10 cellular contexts compared by ENCODE assay signal in the genomic region with DNA sequence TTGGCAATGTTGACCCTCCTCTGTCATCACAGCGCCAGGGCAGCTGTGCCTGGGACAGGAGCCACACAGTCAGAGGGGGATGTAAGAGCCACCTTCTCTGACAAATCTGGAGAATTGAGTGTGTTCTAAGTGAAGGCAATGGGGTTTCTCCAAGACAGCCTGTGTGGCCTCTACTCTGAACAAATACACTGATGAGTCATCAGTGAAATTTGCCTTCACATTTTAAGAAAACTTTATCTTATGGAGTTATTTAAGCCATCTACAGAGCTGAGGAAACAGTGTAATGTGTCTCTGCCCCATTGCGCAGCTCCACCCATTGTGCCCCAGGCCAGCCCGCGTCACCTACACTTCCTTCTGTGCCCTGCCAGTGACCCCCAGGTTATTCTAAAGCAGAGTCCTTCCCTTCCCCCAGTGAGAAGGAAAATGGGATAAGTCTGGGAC. TPM values are rescaled to one million over a fixed set of nuclear protein-coding genes. Genes with fewer than 3 reads are reported as not detected.
DNase-seq lines count a peak whose midpoint lies in the region; ATAC-seq and TF ChIP-seq lines count a peak whose summit lies in the region.
"Had no signal": no experiment of that assay in that cellular context is flagged by ENCODE, and none has a peak within 500 bp of the region (broad histone marks: within the 10 kb centered on the region; RNA-seq: fewer than 3 reads in every experiment).

No MANE protein-coding gene starts in this region.

- H3K4me1 Mint-ChIP-seq in activated CD8-positive, alpha-beta T cell treated with anti-CD3 and anti-CD28 coated beads, Interleukin-2, amount 10 ng/mL, durations not matched to agents 7 days and 5 days (ENCODE audit: low read depth) = peaks cover 6% of the 10 kb centered on the region

- peak overlapping the region; percentile 99 for H3K4me2 ChIP-seq in OCI-LY3 (ENCODE audit: low read length)

- TF ChIP-seq POLR2A in erythroblast (IDR thresholded peaks at IDR 0.05; ENCODE audit: low read length) = no peak

- no peak overlapping the region for H3K4me3 Mint-ChIP-seq in activated CD8-positive, alpha-beta T cell treated with anti-CD3 and anti-CD28 coated beads, Interleukin-2, amount 10 ng/mL, durations not matched to agents 7 days and 5 days

- H3K79me2 ChIP-seq in OCI-LY3 (ENCODE audit: low read length) = no peaks in the 10 kb centered on the region

- no peaks in the 10 kb centered on the region for H3K9me3 ChIP-seq in OCI-LY3 (ENCODE audit: insufficient read depth, low read length)

- no peaks in the 10 kb centered on the region for H3K9me3 Mint-ChIP-seq in activated CD8-positive, alpha-beta T cell treated with anti-CD3 and anti-CD28 coated beads, Interleukin-2, amount 10 ng/mL, durations not matched to agents 7 days and 5 days (ENCODE audit: insufficient read depth)

- no peaks in the 10 kb centered on the region for H3K36me3 Mint-ChIP-seq in activated CD8-positive, alpha-beta T cell treated with anti-CD3 and anti-CD28 coated beads, Interleukin-2, amount 10 ng/mL, durations not matched to agents 7 days and 5 days (ENCODE audit: low read depth)

- peak overlapping the region; percentile 99 for H3K27ac ChIP-seq in OCI-LY3 (ENCODE audit: low read length)
- no peak overlapping the region for H3K27ac ChIP-seq in substantia nigra (ENCODE audit: low read depth, low read length, poor library complexity, severe bottlenecking)

- peak overlapping the region; percentile 91 for H3K9ac ChIP-seq in OCI-LY3 (ENCODE audit: low read length)

- ATAC-seq in omental fat pad (ENCODE audit: low FRiP score) = peak; percentile 56
- ATAC-seq in activated CD8-positive, alpha-beta T cell treated with anti-CD3 and anti-CD28 coated beads, Interleukin-2, amount 10 ng/mL, durations not matched to agents 7 days and 5 days = no peak

- POLR2A ChIA-PET in activated CD8-positive, alpha-beta T cell treated with anti-CD3 and anti-CD28 coated beads, Interleukin-2, amount 10 ng/mL, durations not matched to agents 7 days and 5 days (lab: Charles Lee) = no interaction called here

- no peaks in the 10 kb centered on the region for H4K20me1 ChIP-seq in OCI-LY3 (ENCODE audit: insufficient read depth, low read length)

- H3K27me3 ChIP-seq in OCI-LY3 (ENCODE audit: low read depth, low read length) = no peaks in the 10 kb centered on the region

- peak overlapping the region; percentile 70 for H3K4me3 ChIP-seq in OCI-LY3 (ENCODE audit: low read length)

- TF ChIP-seq CTCF in OCI-LY3 (IDR thresholded peaks at IDR 0.05; ENCODE audit: low read depth, low read length) (no peak), omental fat pad (IDR thresholded peaks at IDR 0.05) (no peak)

- DNase-seq in Daoy (ENCODE audit: low read depth) (peak; percentile 48), erythroblast (lab: John Stamatoyannopoulos, UW) (peak; percentile 42 to 72), omental fat pad (ENCODE audit: low spot score) (no peak), substantia nigra (lab: John Stamatoyannopoulos, UW) (no peak), SKM-1 treated with dmso at 0.1 percent for 144 hours (lab: John Stamatoyannopoulos, UW; ENCODE audit: unreplicated experiment) (no peak)
- DNase-seq in activated CD8-positive, alpha-beta memory T cell treated with anti-CD3 and anti-CD28 coated beads for 24 hours = no peak
- no peak for DNase-seq in activated CD8-positive, alpha-beta T cell treated with anti-CD3 and anti-CD28 coated beads, Interleukin-2, amount 10 ng/mL, durations not matched to agents 7 days and 5 days
- DNase-seq: caudate nucleus, NCI-H748 treated with DMSO at 0.1 percent for 48 hours had no signal

- no peak overlapping the region for H2AFZ ChIP-seq in OCI-LY3 (ENCODE audit: low read depth, low read length)

- CTCF ChIA-PET in activated CD8-positive, alpha-beta T cell treated with anti-CD3 and anti-CD28 coated beads, Interleukin-2, amount 10 ng/mL, durations not matched to agents 7 days and 5 days (lab: Charles Lee) = interaction anchor here (1.2 to 5.6 kb wide), 6 partner anchors 10 to 587 kb away, joined by 3 to 82 read pairs (median 31); no protein-coding TSS in a partner anchor

- no peak overlapping the region for H3K27ac Mint-ChIP-seq in activated CD8-positive, alpha-beta T cell treated with anti-CD3 and anti-CD28 coated beads, Interleukin-2, amount 10 ng/mL, durations not matched to agents 7 days and 5 days

- no peaks in the 10 kb centered on the region for H3K27me3 Mint-ChIP-seq in activated CD8-positive, alpha-beta T cell treated with anti-CD3 and anti-CD28 coated beads, Interleukin-2, amount 10 ng/mL, durations not matched to agents 7 days and 5 days (ENCODE audit: low read depth)

- H3K36me3 ChIP-seq in OCI-LY3 (replicated peaks; ENCODE audit: low read depth, low read length) = no peaks in the 10 kb centered on the region

- H3K4me1 ChIP-seq in OCI-LY3 (ENCODE audit: low read length) = peaks cover 39% of the 10 kb centered on the region

RNA-seq across cellular contexts. Expression of a gene that starts 21.6 kb away (rescaled TPM):
- total RNA-seq in Daoy (2014; rRNA removed; shearing (Covaris generic)) = not detected in 2 replicates
- 10 to 100 TPM in 1 of 4 donors, 1 to 10 TPM in 3; 7.2 to 26.8 (median 8.9) TPM for total RNA-seq in omental fat pad
- total RNA-seq in activated CD8-positive, alpha-beta T cell treated with anti-CD3 and anti-CD28 coated beads, Interleukin-2, amount 10 ng/mL, durations not matched to agents 7 days and 5 days = 1 to 10 TPM; 6.5 to 8.9 TPM

Comparison
In these comparisons a context has a peak if more than half of its experiments do, and no peak if none do; other contexts are left out.
1. DNase-seq: peak in Daoy (single experiment) and erythroblast (2 of 2); none in omental fat pad (single experiment), activated CD8-positive, alpha-beta memory T cell treated with anti-CD3 and anti-CD28 coated beads for 24 hours (single experiment), substantia nigra (0 of 49), activated CD8-positive, alpha-beta T cell treated with anti-CD3 and anti-CD28 coated beads, Interleukin-2, amount 10 ng/mL, durations not matched to agents 7 days and 5 days (single experiment) and SKM-1 treated with dmso at 0.1 percent for 144 hours (single experiment).